Comparison of ENCODE assay signal across 1 cellular context in the genomic region with DNA sequence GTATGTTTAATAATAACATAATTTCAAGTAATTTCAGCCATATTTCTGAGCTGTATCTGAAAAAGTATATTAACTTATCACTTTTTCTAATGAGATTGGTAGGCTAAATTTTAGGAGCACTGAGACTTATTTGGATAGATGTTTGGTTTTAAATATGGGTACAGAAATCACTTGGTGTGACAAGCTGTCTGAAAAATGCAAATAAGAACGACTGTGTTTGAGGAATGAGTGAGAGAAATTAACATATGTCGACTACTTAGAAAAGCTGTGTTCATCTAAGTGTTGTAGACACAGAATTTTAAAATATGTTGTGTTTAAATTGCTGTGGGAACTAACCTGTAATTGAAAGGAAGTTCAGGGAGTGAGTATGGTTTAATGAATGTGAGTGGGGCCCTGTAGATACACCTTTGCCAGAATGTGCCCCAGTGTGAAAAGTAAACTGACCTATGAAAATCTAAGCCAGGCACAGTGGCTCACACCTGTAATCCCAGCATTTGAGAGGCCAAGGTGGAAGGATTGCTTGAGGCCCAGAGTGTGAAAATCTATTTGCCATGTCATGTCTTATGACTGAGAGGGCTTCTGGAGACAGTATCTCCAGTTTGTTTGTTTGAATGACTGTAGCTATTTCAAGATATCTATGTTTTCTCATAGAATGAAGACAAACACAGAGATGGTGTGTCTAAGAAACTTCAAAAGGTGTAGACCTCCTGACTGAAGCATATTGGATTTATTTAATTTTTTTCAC.
TF ChIP-seq lines count a peak whose summit lies in the region.

No MANE protein-coding gene starts in this region.

TF ChIP-seq in GM12878, 131 proteins besides CTCF, POLR2A, EP300 and RAD21:
- no peak for TF ChIP-seq RUNX3 (IDR thresholded peaks at IDR 0.05; ENCODE audit: low read length)
- no peak for TF ChIP-seq MYB (IDR thresholded peaks at IDR 0.05; ENCODE audit: borderline replicate concordance, low read depth, low read length)
- TF ChIP-seq, protein P1, sequence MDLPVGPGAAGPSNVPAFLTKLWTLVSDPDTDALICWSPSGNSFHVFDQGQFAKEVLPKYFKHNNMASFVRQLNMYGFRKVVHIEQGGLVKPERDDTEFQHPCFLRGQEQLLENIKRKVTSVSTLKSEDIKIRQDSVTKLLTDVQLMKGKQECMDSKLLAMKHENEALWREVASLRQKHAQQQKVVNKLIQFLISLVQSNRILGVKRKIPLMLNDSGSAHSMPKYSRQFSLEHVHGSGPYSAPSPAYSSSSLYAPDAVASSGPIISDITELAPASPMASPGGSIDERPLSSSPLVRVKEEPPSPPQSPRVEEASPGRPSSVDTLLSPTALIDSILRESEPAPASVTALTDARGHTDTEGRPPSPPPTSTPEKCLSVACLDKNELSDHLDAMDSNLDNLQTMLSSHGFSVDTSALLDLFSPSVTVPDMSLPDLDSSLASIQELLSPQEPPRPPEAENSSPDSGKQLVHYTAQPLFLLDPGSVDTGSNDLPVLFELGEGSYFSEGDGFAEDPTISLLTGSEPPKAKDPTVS (IDR thresholded peaks at IDR 0.05; ENCODE audit: low read depth, low read length), result no peak
- no peak for TF ChIP-seq PAX5 (IDR thresholded peaks at IDR 0.05; ENCODE audit: borderline replicate concordance, low read depth, low read length)
- no peak for TF ChIP-seq CEBPB (IDR thresholded peaks at IDR 0.05; ENCODE audit: borderline replicate concordance in 1 of 2, low read depth in 2 of 2, low read length in 2 of 2)
- TF ChIP-seq BMI1 (IDR thresholded peaks at IDR 0.05; ENCODE audit: borderline replicate concordance), result no peak
- TF ChIP-seq DPF2 (IDR thresholded peaks at IDR 0.05), result no peak
- no peak for TF ChIP-seq TCF7 (IDR thresholded peaks at IDR 0.05; ENCODE audit: borderline replicate concordance)
- TF ChIP-seq EZH2 (IDR thresholded peaks at IDR 0.05; ENCODE audit: borderline replicate concordance, control insufficient read depth, low read depth, low read length), result no peak
- TF ChIP-seq, protein P2, sequence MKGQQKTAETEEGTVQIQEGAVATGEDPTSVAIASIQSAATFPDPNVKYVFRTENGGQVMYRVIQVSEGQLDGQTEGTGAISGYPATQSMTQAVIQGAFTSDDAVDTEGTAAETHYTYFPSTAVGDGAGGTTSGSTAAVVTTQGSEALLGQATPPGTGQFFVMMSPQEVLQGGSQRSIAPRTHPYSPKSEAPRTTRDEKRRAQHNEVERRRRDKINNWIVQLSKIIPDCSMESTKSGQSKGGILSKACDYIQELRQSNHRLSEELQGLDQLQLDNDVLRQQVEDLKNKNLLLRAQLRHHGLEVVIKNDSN (IDR thresholded peaks at IDR 0.05; ENCODE audit: borderline replicate concordance, extremely low read length, insufficient read depth, low read depth, low read length), result no peak
- TF ChIP-seq STAT3 (IDR thresholded peaks at IDR 0.05; ENCODE audit: low read depth, low read length), result no peak
- TF ChIP-seq IKZF2 (IDR thresholded peaks at IDR 0.05), result no peak
